In genomic region chr5:53031695-53032096, GRCh38 we compare ENCODE assay signal across 10 cellular contexts. TPM values are rescaled to one million over a fixed set of nuclear protein-coding genes. Genes with fewer than 3 reads are reported as not detected.
DNase-seq lines count a peak whose midpoint lies in the region; ATAC-seq, FAIRE-seq and TF ChIP-seq lines count a peak whose summit lies in the region.
"Had no signal": no experiment of that assay in that cellular context is flagged by ENCODE, and none has a peak within 500 bp of the region (broad histone marks: within the 10 kb centered on the region; RNA-seq: fewer than 3 reads in every experiment).

No MANE protein-coding gene starts in this region.

- H3K4me1 Mint-ChIP-seq in activated naive CD8-positive, alpha-beta T cell treated with anti-CD3 and anti-CD28 coated beads, Interleukin-2, amount 10 ng/mL, durations not matched to agents 7 days and 5 days: peaks cover 51% of the 10 kb centered on the region
- H3K4me1 Mint-ChIP-seq: naive B cell had no signal

- no peak for FAIRE-seq in GM19239 (lab: Jason Lieb, UNC)

- peak; percentile 81 for DNase-seq in HS-5 (ENCODE audit: low read depth)
- peak; percentile 46 for DNase-seq in activated naive CD8-positive, alpha-beta T cell treated with anti-CD3 and anti-CD28 coated beads, Interleukin-2, amount 10 ng/mL, durations not matched to agents 7 days and 5 days
- peak; percentile 90 for DNase-seq in kidney tubule cell (ENCODE audit: low spot score)
- no peak for DNase-seq in GM19239 (ENCODE audit: insufficient read length, low spot score)
- DNase-seq: naive B cell had no signal

- peak overlapping the region; percentile 38; the same call in 1 of the 2 replicates for H3K27ac ChIP-seq in 22Rv1
- H3K27ac ChIP-seq: SJCRH30 had no signal

- peaks cover 24% of the 10 kb centered on the region for H3K36me3 Mint-ChIP-seq in activated naive CD8-positive, alpha-beta T cell treated with anti-CD3 and anti-CD28 coated beads, Interleukin-2, amount 10 ng/mL, durations not matched to agents 7 days and 5 days
- H3K36me3 Mint-ChIP-seq: naive B cell had no signal

- H3K4me3 Mint-ChIP-seq in activated naive CD8-positive, alpha-beta T cell treated with anti-CD3 and anti-CD28 coated beads, Interleukin-2, amount 10 ng/mL, durations not matched to agents 7 days and 5 days: peak overlapping the region; percentile 77
- H3K4me3 Mint-ChIP-seq: naive B cell had no signal

- POLR2A ChIA-PET in activated naive CD8-positive, alpha-beta T cell treated with anti-CD3 and anti-CD28 coated beads, Interleukin-2, amount 10 ng/mL, durations not matched to agents 7 days and 5 days (lab: Charles Lee): interaction anchor here (1.0 to 2.9 kb wide), 6 partner anchors 10 to 232 kb away, joined by 4 to 13 read pairs (median 4); no protein-coding TSS in a partner anchor

- H3K9me3 Mint-ChIP-seq in activated naive CD8-positive, alpha-beta T cell treated with anti-CD3 and anti-CD28 coated beads, Interleukin-2, amount 10 ng/mL, durations not matched to agents 7 days and 5 days: no peaks in the 10 kb centered on the region
- H3K9me3 Mint-ChIP-seq: naive B cell had no signal

- no peaks in the 10 kb centered on the region for H3K27me3 Mint-ChIP-seq in activated naive CD8-positive, alpha-beta T cell treated with anti-CD3 and anti-CD28 coated beads, Interleukin-2, amount 10 ng/mL, durations not matched to agents 7 days and 5 days
- H3K27me3 Mint-ChIP-seq: naive B cell had no signal

- ATAC-seq in activated naive CD8-positive, alpha-beta T cell treated with anti-CD3 and anti-CD28 coated beads, Interleukin-2, amount 10 ng/mL, durations not matched to agents 7 days and 5 days (ENCODE audit: low read depth): peak; percentile 89
- ATAC-seq in HG02973 (IDR thresholded peaks at IDR 0.05; ENCODE audit: unreplicated experiment) (no peak), HG02678 (IDR thresholded peaks at IDR 0.05; ENCODE audit: unreplicated experiment) (no peak), HG02588 (IDR thresholded peaks at IDR 0.05; ENCODE audit: unreplicated experiment) (no peak)

- no peak for TF ChIP-seq CTCF in 22Rv1 (IDR thresholded peaks at IDR 0.05)

- peak overlapping the region; percentile 89 for H3K27ac Mint-ChIP-seq in activated naive CD8-positive, alpha-beta T cell treated with anti-CD3 and anti-CD28 coated beads, Interleukin-2, amount 10 ng/mL, durations not matched to agents 7 days and 5 days
- H3K27ac Mint-ChIP-seq: naive B cell had no signal

RNA-seq across cellular contexts. Expression of gene ITGA2, which starts 42.5 kb away (rescaled TPM):
- total RNA-seq in activated naive CD8-positive, alpha-beta T cell treated with anti-CD3 and anti-CD28 coated beads, Interleukin-2, amount 10 ng/mL, durations not matched to agents 7 days and 5 days: 1 to 10 TPM; 2.0 to 2.5 TPM
